Comparison of ENCODE assay signal across 1 cellular context in genomic region chrX:38656350-38656915, GRCh38.
TF ChIP-seq lines count a peak whose summit lies in the region.

No MANE protein-coding gene starts in this region.

TF ChIP-seq in GM12878, 131 proteins besides CTCF, POLR2A, EP300 and RAD21:
- TF ChIP-seq, protein P1, sequence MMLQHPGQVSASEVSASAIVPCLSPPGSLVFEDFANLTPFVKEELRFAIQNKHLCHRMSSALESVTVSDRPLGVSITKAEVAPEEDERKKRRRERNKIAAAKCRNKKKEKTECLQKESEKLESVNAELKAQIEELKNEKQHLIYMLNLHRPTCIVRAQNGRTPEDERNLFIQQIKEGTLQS (IDR thresholded peaks at IDR 0.05; ENCODE audit: borderline replicate concordance, extremely low read depth, low read depth, low read length): no peak
- TF ChIP-seq RELA (IDR thresholded peaks at IDR 0.05; ENCODE audit: borderline replicate concordance, partially characterized antibody) (no peak), SP1 (IDR thresholded peaks at IDR 0.05; ENCODE audit: low read depth, low read length) (no peak), NFIC (IDR thresholded peaks at IDR 0.05; ENCODE audit: low read depth, low read length) (0 out of 2 replicates have a peak, but pooled peaks have one; percentile 23), RUNX3 (IDR thresholded peaks at IDR 0.05; ENCODE audit: low read length) (peak; percentile 38; the same call in 1 of the 2 replicates), NR2F1 (conservative IDR thresholded peaks at IDR 0.05) (0 out of 2 replicates have a peak, but pooled peaks have one; percentile 29), NBN (IDR thresholded peaks at IDR 0.05) (no peak), ZNF217 (IDR thresholded peaks at IDR 0.05) (0 out of 2 replicates have a peak, but pooled peaks have one; percentile 51), MXI1 (IDR thresholded peaks at IDR 0.05; ENCODE audit: low read depth, low read length) (no peak), MEF2A (IDR thresholded peaks at IDR 0.05; ENCODE audit: insufficient read depth, low read depth, low read length) (peak; percentile 59; the same call in 1 of the 2 replicates)
